Comparison of ENCODE assay signal across 8 cellular contexts in the genomic region with DNA sequence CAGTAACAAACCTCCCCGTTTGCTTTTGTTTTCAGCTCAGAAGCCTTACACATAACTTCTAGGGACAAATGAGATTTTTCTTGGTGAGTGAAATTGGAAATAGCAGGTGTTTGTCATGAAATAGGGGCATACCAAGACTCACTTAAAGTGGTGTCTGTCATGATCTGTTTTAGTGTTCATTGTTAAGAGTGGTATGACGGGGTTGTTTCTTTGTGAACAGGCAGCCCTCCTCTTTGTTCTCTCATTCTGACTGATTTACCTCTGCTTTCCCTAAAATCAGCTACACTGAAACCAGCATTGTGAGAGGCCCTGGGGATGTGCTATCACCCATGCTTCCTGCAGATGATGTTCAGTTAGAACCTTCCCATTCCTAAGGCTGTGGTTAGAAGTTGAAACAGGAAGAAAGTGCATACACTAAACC. TPM values are rescaled to one million over a fixed set of nuclear protein-coding genes. Genes with fewer than 3 reads are reported as not detected.
DNase-seq lines count a peak whose midpoint lies in the region; ATAC-seq lines count a peak whose summit lies in the region.

No MANE protein-coding gene starts in this region.

- POLR2A ChIA-PET in activated naive CD8-positive, alpha-beta T cell treated with anti-CD3 and anti-CD28 coated beads, Interleukin-2, amount 10 ng/mL, durations not matched to agents 7 days and 5 days (lab: Charles Lee) = no interaction called here

- H3K36me3 Mint-ChIP-seq in activated naive CD8-positive, alpha-beta T cell treated with anti-CD3 and anti-CD28 coated beads, Interleukin-2, amount 10 ng/mL, durations not matched to agents 7 days and 5 days = no peaks in the 10 kb centered on the region

- peaks cover 7% of the 10 kb centered on the region for H3K27me3 Mint-ChIP-seq in activated naive CD8-positive, alpha-beta T cell treated with anti-CD3 and anti-CD28 coated beads, Interleukin-2, amount 10 ng/mL, durations not matched to agents 7 days and 5 days

- no peak for DNase-seq in activated naive CD8-positive, alpha-beta T cell treated with anti-CD3 and anti-CD28 coated beads, Interleukin-2, amount 10 ng/mL, durations not matched to agents 7 days and 5 days
- DNase-seq in HPDE6-E6E7 (ENCODE audit: extremely low spot score) (no peak), GM03348 (ENCODE audit: low spot score) (no peak), putamen (ENCODE audit: low spot score) (no peak), HuH-7.5 (ENCODE audit: low spot score) (no peak)

- H3K27ac Mint-ChIP-seq in activated naive CD8-positive, alpha-beta T cell treated with anti-CD3 and anti-CD28 coated beads, Interleukin-2, amount 10 ng/mL, durations not matched to agents 7 days and 5 days = no peak overlapping the region

- H3K9me3 Mint-ChIP-seq in activated naive CD8-positive, alpha-beta T cell treated with anti-CD3 and anti-CD28 coated beads, Interleukin-2, amount 10 ng/mL, durations not matched to agents 7 days and 5 days = no peaks in the 10 kb centered on the region

- ATAC-seq in GM18498 (IDR thresholded peaks at IDR 0.05; ENCODE audit: unreplicated experiment) = peak; percentile 37
- ATAC-seq in GM21515 (IDR thresholded peaks at IDR 0.05; ENCODE audit: unreplicated experiment) = peak; percentile 44
- peak; percentile 46 for ATAC-seq in HG03565 (IDR thresholded peaks at IDR 0.05; ENCODE audit: unreplicated experiment)
- ATAC-seq in activated naive CD8-positive, alpha-beta T cell treated with anti-CD3 and anti-CD28 coated beads, Interleukin-2, amount 10 ng/mL, durations not matched to agents 7 days and 5 days (ENCODE audit: low read depth) = no peak

- H3K4me3 Mint-ChIP-seq in activated naive CD8-positive, alpha-beta T cell treated with anti-CD3 and anti-CD28 coated beads, Interleukin-2, amount 10 ng/mL, durations not matched to agents 7 days and 5 days = peak overlapping the region; percentile 23

- peaks cover 34% of the 10 kb centered on the region for H3K4me1 Mint-ChIP-seq in activated naive CD8-positive, alpha-beta T cell treated with anti-CD3 and anti-CD28 coated beads, Interleukin-2, amount 10 ng/mL, durations not matched to agents 7 days and 5 days

RNA-seq across cellular contexts. Expression of a gene that starts 2.5 kb away (rescaled TPM):
- total RNA-seq in activated naive CD8-positive, alpha-beta T cell treated with anti-CD3 and anti-CD28 coated beads, Interleukin-2, amount 10 ng/mL, durations not matched to agents 7 days and 5 days = 1 to 10 TPM; 8.9 to 9.3 TPM
